ENCODE assay signal across 18 cellular contexts in the genomic region with DNA sequence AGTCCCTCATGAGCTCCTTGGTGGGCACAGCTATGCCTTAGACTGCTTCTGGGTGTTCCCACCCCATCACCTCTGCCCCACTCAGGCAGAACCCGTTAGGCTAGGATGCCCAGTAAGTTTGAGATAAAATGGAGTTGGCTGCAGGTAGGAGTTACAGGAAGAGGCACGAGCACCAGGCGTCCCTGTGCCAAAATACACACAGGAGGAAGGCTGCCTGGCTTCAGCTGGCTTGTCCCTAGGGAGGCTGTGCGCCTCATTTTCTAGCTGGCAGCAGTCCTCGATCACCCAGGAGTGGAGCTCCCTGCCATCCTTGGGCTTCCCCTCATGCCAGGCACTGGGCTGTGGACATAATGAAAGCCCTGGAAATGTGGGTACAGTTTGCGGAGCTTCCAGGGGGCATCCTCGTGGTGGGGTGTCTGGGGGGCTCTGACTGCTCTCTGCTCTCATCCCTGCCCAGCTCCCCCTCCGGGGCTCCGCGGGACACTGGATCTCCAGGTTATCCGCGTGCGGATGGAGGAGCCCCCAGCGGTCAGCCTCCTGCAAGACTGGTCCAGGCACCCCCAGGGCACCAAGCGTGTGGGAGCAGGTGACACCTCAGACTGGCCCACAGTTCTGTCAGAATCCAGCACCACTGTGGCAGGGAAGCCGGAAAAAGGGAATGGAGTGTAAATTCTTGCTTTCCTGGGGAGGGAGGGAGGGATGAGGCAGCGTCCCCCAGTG. TPM values are rescaled to one million over a fixed set of nuclear protein-coding genes. Genes with fewer than 3 reads are reported as not detected.
DNase-seq lines count a peak whose midpoint lies in the region; ATAC-seq and TF ChIP-seq lines count a peak whose summit lies in the region.
"Had no signal": no experiment of that assay in that cellular context is flagged by ENCODE, and none has a peak within 500 bp of the region (broad histone marks: within the 10 kb centered on the region; RNA-seq: fewer than 3 reads in every experiment).

No MANE protein-coding gene starts in this region.

- DNase-seq in GM13977 (ENCODE audit: low spot score), result peak; percentile 3
- peak; percentile 5 for DNase-seq in NCI-H1436 (lab: John Stamatoyannopoulos, UW)
- no peak for DNase-seq in RWPE1 (ENCODE audit: low spot score)
- DNase-seq in right lobe of liver, result no peak
- no peak for DNase-seq in pons (ENCODE audit: low spot score)
- no peak for DNase-seq in mesothelial cell of epicardium (ENCODE audit: low spot score in 2 of 2, unreplicated experiment in 2 of 2)
- DNase-seq in activated naive CD4-positive, alpha-beta T cell treated with Interleukin-2 at 50 U/mL for 16 hours, result no peak
- DNase-seq: Calu3; CD4-positive, CD25-positive, alpha-beta regulatory T cell; MM.1S; NCI-H226; NCI-H526 treated with DMSO at 0.1 percent for 48 hours; PC-9; T-cell had no signal

- TF ChIP-seq CTCF in GM13977 (IDR thresholded peaks at IDR 0.05; ENCODE audit: extremely low read depth, insufficient read depth, missing control alignments), result no peak
- no peak for TF ChIP-seq CTCF in RWPE1 (conservative IDR thresholded peaks at IDR 0.05; ENCODE audit: low read depth)
- TF ChIP-seq CTCF in right lobe of liver (IDR thresholded peaks at IDR 0.05), result no peak
- TF ChIP-seq CTCF in mesothelial cell of epicardium (IDR thresholded peaks at IDR 0.05; ENCODE audit: unreplicated experiment), result no peak

- H3K9me3 ChIP-seq in right lobe of liver, result no peaks in the 10 kb centered on the region

- intact Hi-C loops in right lobe of liver (cut with DNase I), result no loop called here

- WGBS in right lobe of liver (ENCODE audit: insufficient coverage, low coverage, low lambda C conversion rate, missing lambda C conversion rate), result 58% methylated on average over 4 of the region's 17 CpGs

- H3K27ac Mint-ChIP-seq in mesothelial cell of epicardium, result no peak overlapping the region
- H3K27ac Mint-ChIP-seq: CD4-positive, CD25-positive, alpha-beta regulatory T cell; T-cell had no signal

- ATAC-seq in right lobe of liver (peak; percentile 23 to 65 (median 42)), GM18517 (IDR thresholded peaks at IDR 0.05; ENCODE audit: unreplicated experiment) (no peak)
- ATAC-seq: Right ventricle myocardium inferior, T-cell had no signal

- H3K27ac ChIP-seq in RWPE1 (peak overlapping the region; percentile 13; the same call in 1 of the 2 replicates), right lobe of liver (no peak overlapping the region)
- H3K27ac ChIP-seq: KMS-11, PC-9, SK-N-MC had no signal

- no peak for TF ChIP-seq POLR2A in right lobe of liver (IDR thresholded peaks at IDR 0.05)

- peaks cover 0 to 9% (median 0%) of the 10 kb centered on the region in 4 donors for H3K36me3 ChIP-seq in right lobe of liver

- no peaks in the 10 kb centered on the region for H3K9me3 Mint-ChIP-seq in mesothelial cell of epicardium
- H3K9me3 Mint-ChIP-seq: CD4-positive, CD25-positive, alpha-beta regulatory T cell; T-cell had no signal

- in situ Hi-C loops in GM13977 (cut with MboI; ENCODE audit: low pct_unique_long_range_greater_than_20kb, low sequenced_read_pairs, unreplicated experiment), result no loop called here

- no peaks in the 10 kb centered on the region for H3K4me1 Mint-ChIP-seq in mesothelial cell of epicardium
- H3K4me1 Mint-ChIP-seq: T-cell had no signal

- CTCF ChIA-PET in RWPE1 (lab: Yijun Ruan, JAX), result interaction anchor here (1.1 kb wide), 1 partner anchor 11 kb away, joined by 5 read pairs; no protein-coding TSS in a partner anchor

- H3K27me3 ChIP-seq in right lobe of liver, result no peaks in the 10 kb centered on the region

- no peaks in the 10 kb centered on the region for H3K4me1 ChIP-seq in right lobe of liver

- no peak overlapping the region for H3K4me3 ChIP-seq in right lobe of liver
- H3K4me3 ChIP-seq: PC-9, SK-N-MC had no signal

- POLR2A ChIA-PET in RWPE1 (lab: Yijun Ruan, JAX; ENCODE audit: low non-redundant PET), result no interaction called here

- H3K4me3 Mint-ChIP-seq in mesothelial cell of epicardium, result no peak overlapping the region
- H3K4me3 Mint-ChIP-seq: CD4-positive, CD25-positive, alpha-beta regulatory T cell; T-cell had no signal

- no peaks in the 10 kb centered on the region for H3K27me3 Mint-ChIP-seq in mesothelial cell of epicardium (ENCODE audit: low read depth)
- H3K27me3 Mint-ChIP-seq: CD4-positive, CD25-positive, alpha-beta regulatory T cell; T-cell had no signal

- peaks cover 31% of the 10 kb centered on the region for H3K36me3 Mint-ChIP-seq in mesothelial cell of epicardium

RNA-seq across cellular contexts. Expression of a gene that starts 12.3 kb away (rescaled TPM):
- total RNA-seq in right lobe of liver (10 to 100 TPM; 10.6 to 14.8 (median 12.2) TPM), mesothelial cell of epicardium (48.8 to 51.5 TPM (median 51.2 TPM) in 3 replicates)

RNA-seq across cellular contexts. Expression of a gene that starts 13.4 kb away (rescaled TPM):
- total RNA-seq in right lobe of liver (1 to 10 TPM; 2.2 to 5.0 (median 2.7) TPM), mesothelial cell of epicardium (55.5 to 63.7 TPM (median 60.1 TPM) in 3 replicates)

RNA-seq across cellular contexts. Expression of a gene that starts 58.1 kb away (rescaled TPM):
- total RNA-seq in right lobe of liver (10 to 100 TPM in 1 of 6 experiments, 1 to 10 TPM in 5; 4.8 to 10.7 (median 6.6) TPM), mesothelial cell of epicardium (56.8 to 62.1 TPM (median 58.5 TPM) in 3 replicates)

Comparison
In these comparisons a context has a peak if more than half of its experiments do, and no peak if none do; other contexts are left out.
1. DNase-seq: peak in GM13977 (single experiment) and NCI-H1436 (single experiment); none in RWPE1 (single experiment), right lobe of liver (0 of 3), pons (single experiment), mesothelial cell of epicardium (0 of 2) and activated naive CD4-positive, alpha-beta T cell treated with Interleukin-2 at 50 U/mL for 16 hours (single experiment).